8 cellular contexts compared by ENCODE assay signal in the genomic region with DNA sequence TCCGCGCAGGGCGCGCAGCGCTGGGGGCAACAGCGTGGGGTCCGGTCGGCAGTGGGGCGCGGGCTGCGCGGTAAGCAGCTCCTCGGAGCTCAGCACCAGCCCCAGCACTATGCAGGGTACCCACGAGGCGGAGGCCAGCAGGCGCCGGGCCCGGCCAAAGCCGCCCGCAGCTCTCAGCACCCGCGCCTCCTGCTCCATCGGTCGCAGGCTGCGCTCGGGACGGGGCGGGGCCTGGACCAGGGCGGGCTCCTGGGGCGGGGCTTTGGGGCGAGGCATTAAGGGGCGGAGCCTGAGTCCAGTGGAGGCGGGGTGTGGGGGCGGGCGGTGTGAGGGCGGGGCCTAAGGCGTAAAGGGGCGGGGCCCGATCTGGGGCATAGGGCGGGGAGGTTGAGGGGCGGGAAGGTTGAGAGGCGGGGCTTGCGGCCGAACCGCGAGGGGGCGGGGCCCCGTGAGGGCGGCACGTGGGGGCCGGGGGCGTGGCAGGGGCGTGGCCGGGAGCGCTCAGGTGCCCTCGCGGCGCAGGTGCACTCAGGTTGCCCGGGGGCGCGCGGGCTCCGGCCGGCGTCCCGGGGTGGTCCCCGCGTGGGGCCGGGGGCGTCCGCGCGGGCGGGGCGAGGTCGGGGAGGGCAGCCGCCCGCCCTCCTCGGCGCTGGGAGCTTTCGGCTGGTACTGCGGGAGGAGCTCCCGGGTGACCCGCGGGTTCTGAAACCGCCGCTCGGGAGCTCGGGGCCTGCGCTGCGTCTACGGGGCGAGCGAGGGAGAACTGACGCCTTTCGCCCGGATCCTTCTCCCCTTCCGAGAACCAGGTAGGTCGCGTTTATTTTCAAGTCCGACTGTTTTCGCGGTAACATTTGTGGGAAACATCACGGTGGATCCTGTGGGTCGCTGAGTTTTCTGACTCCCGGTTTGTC. TPM values are rescaled to one million over a fixed set of nuclear protein-coding genes. Genes with fewer than 3 reads are reported as not detected.
A peak's percentile ranks its signal among the peaks of the same experiment; 100 is the strongest.
DNase-seq lines count a peak whose midpoint lies in the region; ATAC-seq, FAIRE-seq and TF ChIP-seq lines count a peak whose summit lies in the region.

No MANE protein-coding gene starts in this region.

- TF ChIP-seq CTCF in astrocyte (IDR thresholded peaks at IDR 0.05; ENCODE audit: insufficient read depth, low read depth, low read length) = no peak

- POLR2A ChIA-PET in CD8-positive, alpha-beta memory T cell (lab: Charles Lee) = no interaction called here

- H3K27me3 Mint-ChIP-seq in CD8-positive, alpha-beta memory T cell = peaks cover 41 to 44% of the 10 kb centered on the region in 2 donors
- H3K27me3 Mint-ChIP-seq in T-helper 2 cell treated with Interferon-gamma antibody and Interleukin-4, amounts not matched to agents 5 μg/mL and 100 μg/mL, for 36 hours (ENCODE audit: low read depth) = peaks cover 32% of the 10 kb centered on the region
- peaks cover 37% of the 10 kb centered on the region for H3K27me3 Mint-ChIP-seq in astrocyte (ENCODE audit: low read depth, unreplicated experiment)

- peak; percentile 51 to 76 (median 67) for DNase-seq in CD8-positive, alpha-beta memory T cell
- DNase-seq in HuH-7 (ENCODE audit: low spot score) (peak; percentile 90), astrocyte (ENCODE audit: low read depth) (no peak), GM12892 (ENCODE audit: insufficient read length) (no peak)
- DNase-seq in T-helper 2 cell treated with Interferon-gamma antibody and Interleukin-4, amounts not matched to agents 5 μg/mL and 100 μg/mL, for 36 hours (ENCODE audit: low spot score) = peak; percentile 69
- DNase-seq in stimulated activated CD4-positive, alpha-beta T cell treated with anti-CD3 and anti-CD28 coated beads, Interleukin-12 subunit alpha, Interleukin-12 subunit beta, amount 100 ng/mL, for 48 hours (ENCODE audit: low read depth in 2 of 3, low spot score in 1 of 3) = peak; percentile 75 to 87 (median 79)

- peaks cover 4% of the 10 kb centered on the region for H3K9me3 ChIP-seq in CD8-positive, alpha-beta memory T cell (ENCODE audit: low read length)
- H3K9me3 ChIP-seq in astrocyte (ENCODE audit: insufficient read depth, low read depth, low read length) = peaks cover 4% of the 10 kb centered on the region

- no peaks in the 10 kb centered on the region for H4K20me1 ChIP-seq in astrocyte (ENCODE audit: insufficient read depth, low read length)

- no peak overlapping the region for H3K4me3 ChIP-seq in CD8-positive, alpha-beta memory T cell (ENCODE audit: low read length)
- H3K4me3 ChIP-seq in astrocyte (ENCODE audit: insufficient read depth, low read depth, low read length) = no peak overlapping the region
- peak overlapping the region; percentile 53 for H3K4me3 ChIP-seq in iPS-11a (ENCODE audit: low read depth, low read length)

- FAIRE-seq in astrocyte (lab: Jason Lieb, UNC) (no peak), GM12892 (lab: Jason Lieb, UNC) (no peak)

- H3K79me2 ChIP-seq in astrocyte (ENCODE audit: insufficient read depth, low read length) = no peaks in the 10 kb centered on the region

- CTCF ChIA-PET in CD8-positive, alpha-beta memory T cell (lab: Charles Lee) = no interaction called here

- H3K27ac Mint-ChIP-seq in CD8-positive, alpha-beta memory T cell = peak overlapping the region in 1 of 8 donors; percentile 21
- H3K27ac Mint-ChIP-seq in T-helper 2 cell treated with Interferon-gamma antibody and Interleukin-4, amounts not matched to agents 5 μg/mL and 100 μg/mL, for 36 hours = no peak overlapping the region
- no peak overlapping the region for H3K27ac Mint-ChIP-seq in astrocyte (ENCODE audit: unreplicated experiment)

- no peak for ATAC-seq in HG03039 (IDR thresholded peaks at IDR 0.05; ENCODE audit: unreplicated experiment)

- no peaks in the 10 kb centered on the region for H3K36me3 ChIP-seq in CD8-positive, alpha-beta memory T cell (ENCODE audit: insufficient read depth, low read length)
- no peaks in the 10 kb centered on the region for H3K36me3 ChIP-seq in astrocyte (ENCODE audit: insufficient read depth, low read length)

- peak overlapping the region; percentile 74 for H3K4me2 ChIP-seq in astrocyte (ENCODE audit: low read length)

- H3K9ac ChIP-seq in astrocyte (ENCODE audit: low read length) = no peak overlapping the region

- no peaks in the 10 kb centered on the region for H3K36me3 Mint-ChIP-seq in CD8-positive, alpha-beta memory T cell
- H3K36me3 Mint-ChIP-seq in T-helper 2 cell treated with Interferon-gamma antibody and Interleukin-4, amounts not matched to agents 5 μg/mL and 100 μg/mL, for 36 hours (ENCODE audit: low read depth) = no peaks in the 10 kb centered on the region
- no peaks in the 10 kb centered on the region for H3K36me3 Mint-ChIP-seq in astrocyte (ENCODE audit: low read depth, unreplicated experiment)

- no peak for TF ChIP-seq POLR2A in GM12892 (IDR thresholded peaks at IDR 0.05; ENCODE audit: low read depth, low read length)

- H3K27me3 ChIP-seq in CD8-positive, alpha-beta memory T cell (ENCODE audit: insufficient read depth, low read length, poor library complexity, severe bottlenecking) = peaks cover 26% of the 10 kb centered on the region
- H3K27me3 ChIP-seq in astrocyte (ENCODE audit: insufficient read depth, low read length) = peaks cover 29% of the 10 kb centered on the region

- H3K9me3 Mint-ChIP-seq in CD8-positive, alpha-beta memory T cell = peaks cover 0 to 11% (median 7%) of the 10 kb centered on the region in 5 donors
- no peaks in the 10 kb centered on the region for H3K9me3 Mint-ChIP-seq in T-helper 2 cell treated with Interferon-gamma antibody and Interleukin-4, amounts not matched to agents 5 μg/mL and 100 μg/mL, for 36 hours
- peaks cover 9% of the 10 kb centered on the region for H3K9me3 Mint-ChIP-seq in astrocyte (ENCODE audit: unreplicated experiment)

- H3K27ac ChIP-seq in CD8-positive, alpha-beta memory T cell (ENCODE audit: low read depth, low read length) = no peak overlapping the region
- H3K27ac ChIP-seq in astrocyte (ENCODE audit: low read depth, low read length) = no peak overlapping the region

- peaks cover 13 to 17% (median 16%) of the 10 kb centered on the region in 3 donors for H3K4me1 Mint-ChIP-seq in CD8-positive, alpha-beta memory T cell
- peaks cover 6% of the 10 kb centered on the region for H3K4me1 Mint-ChIP-seq in T-helper 2 cell treated with Interferon-gamma antibody and Interleukin-4, amounts not matched to agents 5 μg/mL and 100 μg/mL, for 36 hours (ENCODE audit: low read depth)
- no peaks in the 10 kb centered on the region for H3K4me1 Mint-ChIP-seq in astrocyte (ENCODE audit: low read depth, unreplicated experiment)

- peak overlapping the region; percentile 41 for H2AFZ ChIP-seq in astrocyte (ENCODE audit: low read depth, low read length)

- peaks cover 8% of the 10 kb centered on the region for H3K4me1 ChIP-seq in CD8-positive, alpha-beta memory T cell (ENCODE audit: insufficient read depth, low read length)
- no peaks in the 10 kb centered on the region for H3K4me1 ChIP-seq in astrocyte (ENCODE audit: insufficient read depth, low read length)

- H3K4me3 Mint-ChIP-seq in CD8-positive, alpha-beta memory T cell = peak overlapping the region in 6 of 7 donors; percentile 8 to 73 (median 54)
- H3K4me3 Mint-ChIP-seq in T-helper 2 cell treated with Interferon-gamma antibody and Interleukin-4, amounts not matched to agents 5 μg/mL and 100 μg/mL, for 36 hours = peak overlapping the region; percentile 24
- no peak overlapping the region for H3K4me3 Mint-ChIP-seq in astrocyte (ENCODE audit: unreplicated experiment)

RNA-seq across cellular contexts. Expression of a gene that starts 1.4 kb away (rescaled TPM):
- not detected for total RNA-seq in CD8-positive, alpha-beta memory T cell
- not detected for polyA plus RNA-seq in CD8-positive, alpha-beta memory T cell
- 0.58 and 1.3 TPM in 2 replicates for total RNA-seq in astrocyte
- not detected for polyA plus RNA-seq in GM12892 (2012; ENCODE audit: missing spikeins)

RNA-seq across cellular contexts. Expression of a gene that starts 15.8 kb away (rescaled TPM):
- 10 to 100 TPM; 11.4 to 13.5 TPM for total RNA-seq in CD8-positive, alpha-beta memory T cell
- 4.1 TPM for polyA plus RNA-seq in CD8-positive, alpha-beta memory T cell
- 12.2 and 15.5 TPM in 2 replicates for total RNA-seq in astrocyte
- 3.6 TPM for polyA plus RNA-seq in GM12892 (2012; ENCODE audit: missing spikeins)

RNA-seq across cellular contexts. Expression of a gene that starts 30.2 kb away (rescaled TPM):
- total RNA-seq in CD8-positive, alpha-beta memory T cell = not detected
- not detected for polyA plus RNA-seq in CD8-positive, alpha-beta memory T cell
- total RNA-seq in astrocyte = 0.17 and 0.18 TPM in 2 replicates
- 0.40 TPM for polyA plus RNA-seq in GM12892 (2012; ENCODE audit: missing spikeins)

Comparison
In these comparisons a context has a peak if more than half of its experiments do, and no peak if none do; other contexts are left out.
1. DNase-seq: peak in CD8-positive, alpha-beta memory T cell (5 of 5), HuH-7 (single experiment), T-helper 2 cell treated with Interferon-gamma antibody and Interleukin-4, amounts not matched to agents 5 μg/mL and 100 μg/mL, for 36 hours (single experiment) and stimulated activated CD4-positive, alpha-beta T cell treated with anti-CD3 and anti-CD28 coated beads, Interleukin-12 subunit alpha, Interleukin-12 subunit beta, amount 100 ng/mL, for 48 hours (3 of 3); none in astrocyte (single experiment) and GM12892 (single experiment).